Comparison of ENCODE assay signal across 12 cellular contexts in genomic region chr19:46442808-46443450, GRCh38. TPM values are rescaled to one million over a fixed set of nuclear protein-coding genes. Genes with fewer than 3 reads are reported as not detected.
DNase-seq lines count a peak whose midpoint lies in the region; ATAC-seq and TF ChIP-seq lines count a peak whose summit lies in the region.
"Had no signal": no experiment of that assay in that cellular context is flagged by ENCODE, and none has a peak within 500 bp of the region (broad histone marks: within the 10 kb centered on the region; RNA-seq: fewer than 3 reads in every experiment).

No MANE protein-coding gene starts in this region.

- no peak overlapping the region for H2AK5ac ChIP-seq in mesendoderm (ENCODE audit: low read length)

- H3K36me3 Mint-ChIP-seq in GM23338 (ENCODE audit: low read depth): no peaks in the 10 kb centered on the region

- H3K4ac ChIP-seq in mesendoderm (ENCODE audit: low read depth, low read length): no peak overlapping the region

- no peak overlapping the region for H2BK15ac ChIP-seq in mesendoderm (replicated peaks; ENCODE audit: low read depth)

- H3K27me3 ChIP-seq in GM23338 (ENCODE audit: insufficient read depth): no peaks in the 10 kb centered on the region
- H3K27me3 ChIP-seq in SJCRH30: no peaks in the 10 kb centered on the region
- no peaks in the 10 kb centered on the region for H3K27me3 ChIP-seq in skeletal muscle satellite cell (ENCODE audit: control insufficient read depth, insufficient read depth, low read length)
- H3K27me3 ChIP-seq in mesendoderm (ENCODE audit: insufficient read depth, low read length, poor library complexity): no peaks in the 10 kb centered on the region

- no peaks in the 10 kb centered on the region for H3K9me2 ChIP-seq in GM23338 (ENCODE audit: insufficient read depth)

- H3K4me3 ChIP-seq in GM23338 (no peak overlapping the region), SJCRH30 (no peak overlapping the region), skeletal muscle satellite cell (ENCODE audit: low read length) (no peak overlapping the region), mesendoderm (ENCODE audit: low read length) (no peak overlapping the region)
- H3K4me3 ChIP-seq: psoas muscle had no signal

- H3K9ac ChIP-seq in skeletal muscle satellite cell (ENCODE audit: low read depth, low read length) (no peak overlapping the region), mesendoderm (ENCODE audit: low read length) (no peak overlapping the region)

- ATAC-seq in GM23338 (no peak), GM19324 (IDR thresholded peaks at IDR 0.05; ENCODE audit: low FRiP score, unreplicated experiment) (no peak)
- ATAC-seq: activated T-cell treated with anti-CD3 and anti-CD28 coated beads, Interleukin-2, amount 50 U/mL, for 4 hours; psoas muscle had no signal

- no peak overlapping the region for H4K5ac ChIP-seq in mesendoderm (ENCODE audit: low read length)

- H3K27ac Mint-ChIP-seq in GM23338: no peak overlapping the region

- no peaks in the 10 kb centered on the region for H3K79me1 ChIP-seq in mesendoderm (ENCODE audit: low read length)

- no peak overlapping the region for H4K8ac ChIP-seq in mesendoderm (ENCODE audit: low read depth, low read length)

- H3K4me2 ChIP-seq in GM23338: no peak overlapping the region
- peak overlapping the region; percentile 74 for H3K4me2 ChIP-seq in skeletal muscle satellite cell (ENCODE audit: low read length)
- H3K4me2 ChIP-seq in mesendoderm (ENCODE audit: low read length): no peak overlapping the region

- H3K9me3 Mint-ChIP-seq in GM23338: no peaks in the 10 kb centered on the region
- H3K9me3 Mint-ChIP-seq: activated T-cell treated with anti-CD3 and anti-CD28 coated beads, Interleukin-2, amount 50 U/mL, for 4 hours had no signal

- H2BK5ac ChIP-seq in mesendoderm (ENCODE audit: low read length): no peak overlapping the region

- no peak overlapping the region for H3K56ac ChIP-seq in mesendoderm (ENCODE audit: low read length)

- WGBS in mesendoderm (ENCODE audit: extremely low coverage, insufficient coverage, low lambda C conversion rate): no CpG with 5 or more reads among the region's 8 CpGs

- 0 out of 2 replicates have a peak overlapping the region, but pooled peaks have one; percentile 3 for H2AFZ ChIP-seq in GM23338

- no peaks in the 10 kb centered on the region for H3K4me1 Mint-ChIP-seq in GM23338

- H4K20me1 ChIP-seq in GM23338 (replicated peaks; ENCODE audit: insufficient read depth): no peaks in the 10 kb centered on the region

- no peak overlapping the region for H3K18ac ChIP-seq in mesendoderm (ENCODE audit: low read length)

- no peak overlapping the region for H3K4me3 Mint-ChIP-seq in GM23338
- H3K4me3 Mint-ChIP-seq: activated T-cell treated with anti-CD3 and anti-CD28 coated beads, Interleukin-2, amount 50 U/mL, for 4 hours had no signal

- H3K9me3 ChIP-seq in SJCRH30 (replicated peaks): no peaks in the 10 kb centered on the region
- no peaks in the 10 kb centered on the region for H3K9me3 ChIP-seq in skeletal muscle satellite cell (replicated peaks; ENCODE audit: low read length)
- H3K9me3 ChIP-seq: psoas muscle had no signal

- no peaks in the 10 kb centered on the region for H3K36me3 ChIP-seq in GM23338 (ENCODE audit: insufficient read depth)
- H3K36me3 ChIP-seq in SJCRH30: no peaks in the 10 kb centered on the region
- no peaks in the 10 kb centered on the region for H3K36me3 ChIP-seq in skeletal muscle satellite cell (ENCODE audit: insufficient read depth, low read length)
- H3K36me3 ChIP-seq in mesendoderm (ENCODE audit: control insufficient read depth, insufficient read depth, low read length): no peaks in the 10 kb centered on the region

- H3K27ac ChIP-seq in GM23338 (ENCODE audit: low read depth) (no peak overlapping the region), SJCRH30 (peak overlapping the region; percentile 4; the same call in 1 of the 2 replicates), mesendoderm (ENCODE audit: low read depth, low read length) (no peak overlapping the region)
- H3K27ac ChIP-seq: psoas muscle had no signal

- no peak overlapping the region for H2BK120ac ChIP-seq in mesendoderm (ENCODE audit: low read depth, low read length)

- no peaks in the 10 kb centered on the region for H3K79me2 ChIP-seq in GM23338 (replicated peaks; ENCODE audit: insufficient read depth)
- H3K79me2 ChIP-seq in mesendoderm (ENCODE audit: control insufficient read depth, insufficient read depth, low read length): no peaks in the 10 kb centered on the region

- H3F3A ChIP-seq in GM23338 (replicated peaks; ENCODE audit: low read depth): no peaks in the 10 kb centered on the region

- H3K27me3 Mint-ChIP-seq in GM23338 (ENCODE audit: insufficient read depth, low read depth, poor library complexity): no peaks in the 10 kb centered on the region

- DNase-seq in GM23338 (ENCODE audit: low spot score) (no peak), SJCRH30 (peak in 1 of 2 experiments; percentile 38), fibroblast of peridontal ligament (ENCODE audit: extremely low read depth) (peak; percentile 78), SK-N-DZ (ENCODE audit: low spot score) (no peak), SKM-1 treated with dmso at 0.1 percent for 144 hours (lab: John Stamatoyannopoulos, UW; ENCODE audit: unreplicated experiment) (no peak), mesendoderm (no peak)
- DNase-seq: activated T-cell treated with anti-CD3 and anti-CD28 coated beads, Interleukin-2, amount 50 U/mL, for 4 hours; KG1; NCI-H69 had no signal

- TF ChIP-seq CTCF in GM23338 (conservative IDR thresholded peaks at IDR 0.05; ENCODE audit: low read depth in 2 of 2): no peak

- no peaks in the 10 kb centered on the region for H3K4me1 ChIP-seq in GM23338 (ENCODE audit: insufficient read depth)
- peaks cover 4% of the 10 kb centered on the region for H3K4me1 ChIP-seq in SJCRH30
- peaks cover 6% of the 10 kb centered on the region for H3K4me1 ChIP-seq in skeletal muscle satellite cell (ENCODE audit: control insufficient read depth, insufficient read depth, low read length)
- no peaks in the 10 kb centered on the region for H3K4me1 ChIP-seq in mesendoderm (ENCODE audit: control insufficient read depth, low read depth, low read length)

- H3K23ac ChIP-seq in mesendoderm (ENCODE audit: low read length): no peak overlapping the region

TF ChIP-seq in GM23338, 12 proteins besides CTCF, POLR2A, EP300 and RAD21 (continues in another document):
- TF ChIP-seq STAT1 (IDR thresholded peaks at IDR 0.05; ENCODE audit: unreplicated experiment): no peak
- no peak for TF ChIP-seq JUNB (IDR thresholded peaks at IDR 0.05; ENCODE audit: unreplicated experiment)
- TF ChIP-seq NANOG (IDR thresholded peaks at IDR 0.05; ENCODE audit: borderline replicate concordance): no peak
- TF ChIP-seq EZH2 (IDR thresholded peaks at IDR 0.05; ENCODE audit: low read depth, unreplicated experiment): no peak
- no peak for TF ChIP-seq EZH2phosphoT487 (IDR thresholded peaks at IDR 0.05; ENCODE audit: unreplicated experiment)

RNA-seq across cellular contexts. Expression of gene PNMA8C, which starts 14.2 kb away (rescaled TPM):
- 2.3 and 2.6 TPM in 2 replicates for total RNA-seq in GM23338 (2014; rRNA removed; shearing (Covaris generic))
- polyA plus RNA-seq in GM23338 (2016; fragmentation: Nextera tagmentation; extraction: Ambion mirVana): 0.44 and 0.59 TPM in 2 replicates
- total RNA-seq in SJCRH30 (2014; rRNA removed; shearing (Covaris generic)): 0.02 TPM in 1 of 2 replicates, not detected in the other
- total RNA-seq in skeletal muscle satellite cell (2012; rRNA removed): under 0.01 TPM in 1 of 2 replicates, not detected in the other
- polyA plus RNA-seq in SK-N-DZ (2014; cell fraction: cytosol; rRNA removed): 0.83 and 1.7 TPM in 2 replicates
- 0.52 and 0.65 TPM in 2 replicates for polyA plus RNA-seq in SK-N-DZ (2014; cell fraction: nucleus; rRNA removed)
- polyA plus RNA-seq in mesendoderm (2013, experiment 1 of 2): 0.08 TPM
- 0.10 TPM for polyA plus RNA-seq in mesendoderm (2013, experiment 2 of 2)
- total RNA-seq: activated T-cell treated with anti-CD3 and anti-CD28 coated beads, Interleukin-2, amount 50 U/mL, for 4 hours; psoas muscle had no signal

RNA-seq across cellular contexts. Expression of gene PNMA8A, which starts 28.4 kb away (rescaled TPM):
- 17.8 and 19.6 TPM in 2 replicates for total RNA-seq in GM23338 (2014; rRNA removed; shearing (Covaris generic))
- polyA plus RNA-seq in GM23338 (2016; fragmentation: Nextera tagmentation; extraction: Ambion mirVana): 21.7 and 28.0 TPM in 2 replicates
- 40.1 and 41.8 TPM in 2 replicates for total RNA-seq in SJCRH30 (2014; rRNA removed; shearing (Covaris generic))
- total RNA-seq in skeletal muscle satellite cell (2012; rRNA removed): 1.5 and 5.3 TPM in 2 replicates
- polyA plus RNA-seq in SK-N-DZ (2014; cell fraction: cytosol; rRNA removed): 28.2 and 30.8 TPM in 2 replicates
- 8.5 and 9.0 TPM in 2 replicates for polyA plus RNA-seq in SK-N-DZ (2014; cell fraction: nucleus; rRNA removed)
- polyA plus RNA-seq in mesendoderm (2013, experiment 1 of 2): 12.5 TPM
- polyA plus RNA-seq in mesendoderm (2013, experiment 2 of 2): 13.0 TPM

RNA-seq across cellular contexts. Expression of gene CCDC8, which starts 29.6 kb away (rescaled TPM):
- total RNA-seq in GM23338 (2014; rRNA removed; shearing (Covaris generic)): 16.5 and 17.4 TPM in 2 replicates
- polyA plus RNA-seq in GM23338 (2016; fragmentation: Nextera tagmentation; extraction: Ambion mirVana): 5.6 and 6.0 TPM in 2 replicates
- total RNA-seq in SJCRH30 (2014; rRNA removed; shearing (Covaris generic)): 39.7 and 41.8 TPM in 2 replicates
- 10.3 and 21.3 TPM in 2 replicates for total RNA-seq in skeletal muscle satellite cell (2012; rRNA removed)
- 4.8 and 9.1 TPM in 2 replicates for polyA plus RNA-seq in SK-N-DZ (2014; cell fraction: cytosol; rRNA removed)
- 4.8 and 5.4 TPM in 2 replicates for polyA plus RNA-seq in SK-N-DZ (2014; cell fraction: nucleus; rRNA removed)
- polyA plus RNA-seq in mesendoderm (2013, experiment 1 of 2): 11.5 TPM
- 12.1 TPM for polyA plus RNA-seq in mesendoderm (2013, experiment 2 of 2)

RNA-seq across cellular contexts. Expression of gene PNMA8B, which starts 52.7 kb away (rescaled TPM):
- total RNA-seq in GM23338 (2014; rRNA removed; shearing (Covaris generic)): 1.6 and 1.7 TPM in 2 replicates
- 0.44 and 0.80 TPM in 2 replicates for polyA plus RNA-seq in GM23338 (2016; fragmentation: Nextera tagmentation; extraction: Ambion mirVana)
- 0.04 TPM in 1 of 2 replicates, not detected in the other for total RNA-seq in SJCRH30 (2014; rRNA removed; shearing (Covaris generic))
- 0.22 and 0.76 TPM in 2 replicates for total RNA-seq in skeletal muscle satellite cell (2012; rRNA removed)
- 0.30 and 1.0 TPM in 2 replicates for polyA plus RNA-seq in SK-N-DZ (2014; cell fraction: cytosol; rRNA removed)
- polyA plus RNA-seq in SK-N-DZ (2014; cell fraction: nucleus; rRNA removed): 0.52 and 1.0 TPM in 2 replicates
- polyA plus RNA-seq in mesendoderm (2013, experiment 1 of 2): 0.10 TPM
- 0.15 TPM for polyA plus RNA-seq in mesendoderm (2013, experiment 2 of 2)
